8 cellular contexts compared by ENCODE assay signal in genomic region chr3:52934626-52935530, GRCh38. TPM values are rescaled to one million over a fixed set of nuclear protein-coding genes. Genes with fewer than 3 reads are reported as not detected.
DNase-seq lines count a peak whose midpoint lies in the region; ATAC-seq, FAIRE-seq and TF ChIP-seq lines count a peak whose summit lies in the region.

No MANE protein-coding gene starts in this region.

- peak; percentile 79 for TF ChIP-seq CTCF in activated CD8-positive, alpha-beta T cell treated with anti-CD3 and anti-CD28 coated beads for 36 hours (IDR thresholded peaks at IDR 0.05)
- TF ChIP-seq CTCF in H1 (IDR thresholded peaks at IDR 0.05; ENCODE audit: control extremely low read depth in 1 of 3, insufficient read depth in 1 of 3, low read depth in 1 of 3, low read length in 3 of 3) (peak; percentile 55 to 84 (median 64)), mesothelial cell of epicardium (IDR thresholded peaks at IDR 0.05; ENCODE audit: unreplicated experiment) (peak; percentile 40)

- no peaks in the 10 kb centered on the region for H3K9me3 ChIP-seq in H1 (ENCODE audit: insufficient read depth in 2 of 2, low read depth in 1 of 2, low read length in 1 of 2)

- DNase-seq in Caki2 (ENCODE audit: low read depth) (peak; percentile 16), H7 (peak; percentile 74), NCI-H510A treated with DMSO at 0.1 percent for 48 hours (lab: John Stamatoyannopoulos, UW) (peak; percentile 24), H1 (ENCODE audit: low read depth in 1 of 2, low spot score in 2 of 2) (peak in 1 of 2 experiments; percentile 1), mesothelial cell of epicardium (ENCODE audit: low spot score in 2 of 2, unreplicated experiment in 2 of 2) (no peak)
- DNase-seq in activated CD8-positive, alpha-beta T cell treated with anti-CD3 and anti-CD28 coated beads for 36 hours, result peak; percentile 71
- DNase-seq in stimulated activated CD8-positive, alpha-beta memory T cell treated with anti-CD3 and anti-CD28 coated beads, Interleukin-4, amount 100 ng/mL, for 24 hours (ENCODE audit: low read depth), result peak; percentile 19

- H2BK12ac ChIP-seq in H1 (ENCODE audit: low read depth, low read length), result no peak overlapping the region

- no peak overlapping the region for H3K4me3 Mint-ChIP-seq in activated CD8-positive, alpha-beta T cell treated with anti-CD3 and anti-CD28 coated beads for 36 hours
- no peak overlapping the region for H3K4me3 Mint-ChIP-seq in mesothelial cell of epicardium

- TF ChIP-seq RAD21 in H1 (IDR thresholded peaks at IDR 0.05 in 1 of 2, conservative IDR thresholded peaks at IDR 0.05 in 1 of 2; ENCODE audit: low read depth in 2 of 2, low read length in 2 of 2), result peak; percentile 51 to 59

- no peak overlapping the region for H3K56ac ChIP-seq in H1 (replicated peaks; ENCODE audit: insufficient read length, low read depth, low read length)

- H3K79me1 ChIP-seq in H1 (ENCODE audit: low read depth, low read length), result no peaks in the 10 kb centered on the region

- POLR2A ChIA-PET in activated CD8-positive, alpha-beta T cell treated with anti-CD3 and anti-CD28 coated beads for 36 hours (lab: Charles Lee), result interaction anchor here (0.7 to 1.4 kb wide), 2 partner anchors 59 to 140 kb away, joined by 3 read pairs; no protein-coding TSS in a partner anchor
- POLR2A ChIA-PET in H1 (lab: Charles Lee; ENCODE audit: partially characterized antibody), result no interaction called here

- H4K8ac ChIP-seq in H1 (ENCODE audit: extremely low read depth, insufficient read depth, low read length), result no peak overlapping the region

- no peaks in the 10 kb centered on the region for H3K9me3 Mint-ChIP-seq in activated CD8-positive, alpha-beta T cell treated with anti-CD3 and anti-CD28 coated beads for 36 hours
- no peaks in the 10 kb centered on the region for H3K9me3 Mint-ChIP-seq in mesothelial cell of epicardium

- no peaks in the 10 kb centered on the region for H3K27me3 Mint-ChIP-seq in activated CD8-positive, alpha-beta T cell treated with anti-CD3 and anti-CD28 coated beads for 36 hours
- H3K27me3 Mint-ChIP-seq in mesothelial cell of epicardium (ENCODE audit: low read depth), result no peaks in the 10 kb centered on the region

- H3K36me3 ChIP-seq in H7 (replicated peaks; ENCODE audit: control insufficient read depth, insufficient read depth, low read length) (no peaks in the 10 kb centered on the region), H1 (ENCODE audit: control insufficient read depth in 2 of 4, insufficient read depth in 4 of 4, low read length in 3 of 4) (no peaks in the 10 kb centered on the region)

- H4K20me1 ChIP-seq in H1 (replicated peaks in 1 of 2; ENCODE audit: control insufficient read depth in 1 of 2, insufficient read depth in 2 of 2, low read length in 2 of 2), result no peaks in the 10 kb centered on the region

- H3K36me3 Mint-ChIP-seq in activated CD8-positive, alpha-beta T cell treated with anti-CD3 and anti-CD28 coated beads for 36 hours (ENCODE audit: low read depth), result peaks cover 14% of the 10 kb centered on the region
- H3K36me3 Mint-ChIP-seq in mesothelial cell of epicardium, result no peaks in the 10 kb centered on the region

- H3K4me3 ChIP-seq in H7 (ENCODE audit: insufficient read depth, low read depth, low read length) (no peak overlapping the region), H1 (ENCODE audit: extremely low read depth in 1 of 4, insufficient read depth in 2 of 4, low read depth in 3 of 4, low read length in 4 of 4) (no peak overlapping the region)

- no peaks in the 10 kb centered on the region for H3K23me2 ChIP-seq in H1 (ENCODE audit: low read depth, low read length)

- peak overlapping the region; percentile 36 for H3K27ac Mint-ChIP-seq in activated CD8-positive, alpha-beta T cell treated with anti-CD3 and anti-CD28 coated beads for 36 hours
- H3K27ac Mint-ChIP-seq in mesothelial cell of epicardium, result no peak overlapping the region

- H2BK20ac ChIP-seq in H1 (ENCODE audit: low read length), result no peak overlapping the region

- no peak for TF ChIP-seq EP300 in H1 (IDR thresholded peaks at IDR 0.05; ENCODE audit: borderline replicate concordance in 1 of 2, low read depth in 2 of 2, low read length in 2 of 2)

- FAIRE-seq in H1 (lab: Jason Lieb, UNC), result peak; percentile 90

- H2AK5ac ChIP-seq in H1 (ENCODE audit: low read depth, low read length), result no peak overlapping the region

- peak; percentile 99 for ATAC-seq in activated CD8-positive, alpha-beta T cell treated with anti-CD3 and anti-CD28 coated beads for 36 hours
- ATAC-seq in GM21360 (IDR thresholded peaks at IDR 0.05; ENCODE audit: unreplicated experiment), result no peak

- peaks cover 6% of the 10 kb centered on the region for H3K4me1 Mint-ChIP-seq in activated CD8-positive, alpha-beta T cell treated with anti-CD3 and anti-CD28 coated beads for 36 hours (ENCODE audit: low read depth)
- H3K4me1 Mint-ChIP-seq in mesothelial cell of epicardium, result no peaks in the 10 kb centered on the region

- in situ Hi-C loops in Caki2 (cut with HindIII; ENCODE audit: low pct_unique_long_range_greater_than_20kb, low sequenced_read_pairs), result no loop called here

- no peak overlapping the region for H3K9ac ChIP-seq in H1 (replicated peaks in 1 of 4; ENCODE audit: extremely low read depth in 1 of 4, low read depth in 3 of 4, low read length in 3 of 4)

- H3K27me3 ChIP-seq in H7 (ENCODE audit: control insufficient read depth, insufficient read depth, low read length), result no peaks in the 10 kb centered on the region
- H3K27me3 ChIP-seq in H1 (replicated peaks in 1 of 4; ENCODE audit: control insufficient read depth in 3 of 4, extremely low read depth in 1 of 4, insufficient read depth in 3 of 4, low read length in 3 of 4), result no peaks in the 10 kb centered on the region

- H3K4me1 ChIP-seq in H1 (replicated peaks in 1 of 4; ENCODE audit: control insufficient read depth in 3 of 4, insufficient read depth in 4 of 4, low read length in 3 of 4), result no peaks in the 10 kb centered on the region

- no peak overlapping the region for H3K27ac ChIP-seq in H1 (ENCODE audit: low read depth, low read length)

- H4K91ac ChIP-seq in H1 (replicated peaks; ENCODE audit: insufficient read length, low read length), result no peak overlapping the region

- intact Hi-C loops in activated CD8-positive, alpha-beta T cell treated with anti-CD3 and anti-CD28 coated beads for 36 hours (cut with micrococcal nuclease), result loop anchor here (10.0 kb wide), 1 partner anchor 140 kb away; no protein-coding TSS in a partner anchor

- H2BK120ac ChIP-seq in H1 (replicated peaks; ENCODE audit: low read depth, low read length), result no peak overlapping the region

- no peak overlapping the region for H3K23ac ChIP-seq in H1 (ENCODE audit: insufficient read length)

- no peak overlapping the region for H2BK5ac ChIP-seq in H1 (ENCODE audit: low read depth, low read length)

- no peak overlapping the region for H3K4me2 ChIP-seq in H1 (ENCODE audit: insufficient read depth in 1 of 2, low read depth in 2 of 2, low read length in 2 of 2)

- H3K79me2 ChIP-seq in H1 (ENCODE audit: control insufficient read depth in 1 of 2, insufficient read depth in 2 of 2, low read length in 2 of 2), result no peaks in the 10 kb centered on the region

- no peak overlapping the region for H2AFZ ChIP-seq in H1 (ENCODE audit: low read length)

- CTCF ChIA-PET in activated CD8-positive, alpha-beta T cell treated with anti-CD3 and anti-CD28 coated beads for 36 hours (lab: Charles Lee), result interaction anchor here (0.6 to 3.9 kb wide), 33 partner anchors 11 to 194 kb away, joined by 3 to 18 read pairs (median 4); partner anchors contain the start of gene STIMATE
- CTCF ChIA-PET in H1 (lab: Charles Lee; ENCODE audit: partially characterized antibody), result interaction anchor here (0.6 to 2.8 kb wide), 38 partner anchors 8 to 142 kb away, joined by 3 to 27 read pairs (median 3); no protein-coding TSS in a partner anchor

- no peak overlapping the region for H3K14ac ChIP-seq in H1 (ENCODE audit: insufficient read length)

- H3K4ac ChIP-seq in H1 (replicated peaks; ENCODE audit: insufficient read length, low read depth, low read length), result no peak overlapping the region

- no peak overlapping the region for H2BK15ac ChIP-seq in H1 (ENCODE audit: low read length)

- 45% methylated on average over 8 of the region's 8 CpGs; no CpG with 5 or more reads in 1 of the 2 experiments for WGBS in H1 (ENCODE audit: extremely low coverage in 1 of 2, insufficient coverage in 1 of 2, insufficient read length in 1 of 2, insufficient replicate concordance in 2 of 2, low coverage in 1 of 2, low lambda C conversion rate in 2 of 2, missing lambda C conversion rate in 1 of 2), 2 experiments

- no peak overlapping the region for H4K5ac ChIP-seq in H1 (ENCODE audit: insufficient read length, low read depth, low read length)

- TF ChIP-seq POLR2A in H1 (IDR thresholded peaks at IDR 0.05; ENCODE audit: control extremely low read depth in 1 of 2, low read depth in 2 of 2, low read length in 2 of 2), result no peak

- H3K18ac ChIP-seq in H1 (ENCODE audit: extremely low read depth, low read length), result no peak overlapping the region

TF ChIP-seq in H1, 55 proteins besides CTCF, POLR2A, EP300 and RAD21 (continues in another document):
- no peak for TF ChIP-seq RBBP5 (IDR thresholded peaks at IDR 0.05; ENCODE audit: borderline replicate concordance, low read depth, low read length)
- TF ChIP-seq CHD2 (IDR thresholded peaks at IDR 0.05; ENCODE audit: low read length), result no peak
- no peak for TF ChIP-seq BCL11A (IDR thresholded peaks at IDR 0.05; ENCODE audit: low read depth in 2 of 2, low read length in 2 of 2)
- no peak for TF ChIP-seq KDM4A (IDR thresholded peaks at IDR 0.05; ENCODE audit: low read depth, low read length, severe bottlenecking)
- TF ChIP-seq RNF2 (IDR thresholded peaks at IDR 0.05; ENCODE audit: borderline replicate concordance, low read depth, low read length, missing control alignments, poor library complexity, severe bottlenecking), result no peak
- no peak for TF ChIP-seq NRF1 (IDR thresholded peaks at IDR 0.05; ENCODE audit: low read depth, low read length)
- no peak for TF ChIP-seq EZH2 (IDR thresholded peaks at IDR 0.05; ENCODE audit: low read depth, low read length, severe bottlenecking)

RNA-seq across cellular contexts. Expression of gene STIMATE, which starts 37.5 kb away (rescaled TPM):
- 7.5 and 10.4 TPM in 2 replicates for total RNA-seq in Caki2 (2014; rRNA removed; shearing (Covaris generic); ENCODE audit: low replicate concordance)
- 10.9 and 19.3 TPM in 2 replicates for total RNA-seq in H7 (2014; rRNA removed; shearing (Covaris generic))
- 10 to 100 TPM; 17.3 to 18.3 TPM for total RNA-seq in activated CD8-positive, alpha-beta T cell treated with anti-CD3 and anti-CD28 coated beads for 36 hours
- 22.1 and 23.0 TPM in 2 replicates for total RNA-seq in H1 (2021; fragmentation: NEBNext Ultra II Directional; extraction: Animal tissue kit (Norgen Biotek cat#: 25700))
- polyA plus RNA-seq in H1 (2011; rRNA removed), result 17.5 and 33.0 TPM in 2 replicates
- 18.6 TPM for polyA plus RNA-seq in H1 (2011; cell fraction: cytosol; rRNA removed)
- polyA plus RNA-seq in H1 (2011; cell fraction: nucleus; rRNA removed), result 59.9 TPM
- 12.2 to 19.4 TPM (median 15.0 TPM) in 4 replicates for polyA plus RNA-seq in H1 (2012, experiment 1 of 2)
- polyA plus RNA-seq in H1 (2012, experiment 2 of 2), result 8.8 TPM
- 26.4 TPM for polyA plus RNA-seq in H1 (2013, experiment 1 of 2)
- polyA plus RNA-seq in H1 (2013, experiment 2 of 2), result 27.2 TPM
- polyA minus RNA-seq in H1 (2011; rRNA and poly(A)+ RNA removed), result 19.6 and 21.4 TPM in 2 replicates
- 22.6 TPM for polyA minus RNA-seq in H1 (2011; cell fraction: cytosol; rRNA and poly(A)+ RNA removed)
- polyA minus RNA-seq in H1 (2011; cell fraction: nucleus; rRNA and poly(A)+ RNA removed), result 24.2 TPM
- total RNA-seq in mesothelial cell of epicardium, result 23.8 to 28.8 TPM (median 23.9 TPM) in 3 replicates

Comparison
In these comparisons a context has a peak if more than half of its experiments do, and no peak if none do; other contexts are left out.
1. DNase-seq: peak in Caki2 (single experiment), H7 (single experiment), NCI-H510A treated with DMSO at 0.1 percent for 48 hours (single experiment), activated CD8-positive, alpha-beta T cell treated with anti-CD3 and anti-CD28 coated beads for 36 hours (single experiment) and stimulated activated CD8-positive, alpha-beta memory T cell treated with anti-CD3 and anti-CD28 coated beads, Interleukin-4, amount 100 ng/mL, for 24 hours (single experiment); none in mesothelial cell of epicardium (0 of 2).
2. Peak in every context shown above with its lines, with median percentiles within 50 percentile points of each other: CTCF ChIP-seq.